In the genomic region with DNA sequence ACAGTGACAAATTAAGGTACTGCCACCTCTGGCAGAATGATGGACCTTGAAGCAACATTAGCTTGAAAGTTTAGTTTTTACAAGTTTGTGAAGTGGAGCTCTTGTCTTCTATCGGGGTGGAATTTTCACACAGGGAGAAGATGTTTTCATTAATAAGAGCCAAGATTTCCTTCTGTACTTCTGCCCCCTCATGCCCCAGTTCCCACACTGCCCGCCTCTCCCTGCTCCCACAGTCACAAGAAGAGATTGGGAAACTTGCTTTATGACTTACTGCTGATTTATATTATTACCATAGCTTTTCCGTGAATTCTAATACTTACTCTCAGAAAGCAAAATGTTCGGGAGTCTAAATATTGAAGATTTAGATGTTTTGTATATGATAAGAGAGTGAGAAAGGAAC, we compare ENCODE assay signal across 11 cellular contexts.
"Had no signal": no experiment of that assay in that cellular context is flagged by ENCODE, and none has a peak within 500 bp of the region (broad histone marks: within the 10 kb centered on the region; RNA-seq: fewer than 3 reads in every experiment).

No MANE protein-coding gene starts in this region.

- H3K4me2 ChIP-seq: GM23338 had no signal

- H3K4me1 ChIP-seq: HAP-1 had no signal

- H3K27ac ChIP-seq: GM23248 had no signal

- ATAC-seq: GM23338, HCT116 had no signal

- H3K36me3 ChIP-seq: HAP-1 had no signal

- FAIRE-seq: H1, H54 had no signal

- H3K4me3 Mint-ChIP-seq: GM23338, H9, HFFc6 had no signal

- H3K9me3 Mint-ChIP-seq: GM23338 had no signal

- H3K9me3 ChIP-seq: HAP-1 had no signal

- H3K27ac Mint-ChIP-seq: GM23338, H9, HFFc6 had no signal

- H3K4me3 ChIP-seq: GM23248, GM23338, HAP-1 had no signal

- DNase-seq: GM23248, GOT3, H7, H9, HCEC 1CT, HFFc6 had no signal
